In the genomic region with DNA sequence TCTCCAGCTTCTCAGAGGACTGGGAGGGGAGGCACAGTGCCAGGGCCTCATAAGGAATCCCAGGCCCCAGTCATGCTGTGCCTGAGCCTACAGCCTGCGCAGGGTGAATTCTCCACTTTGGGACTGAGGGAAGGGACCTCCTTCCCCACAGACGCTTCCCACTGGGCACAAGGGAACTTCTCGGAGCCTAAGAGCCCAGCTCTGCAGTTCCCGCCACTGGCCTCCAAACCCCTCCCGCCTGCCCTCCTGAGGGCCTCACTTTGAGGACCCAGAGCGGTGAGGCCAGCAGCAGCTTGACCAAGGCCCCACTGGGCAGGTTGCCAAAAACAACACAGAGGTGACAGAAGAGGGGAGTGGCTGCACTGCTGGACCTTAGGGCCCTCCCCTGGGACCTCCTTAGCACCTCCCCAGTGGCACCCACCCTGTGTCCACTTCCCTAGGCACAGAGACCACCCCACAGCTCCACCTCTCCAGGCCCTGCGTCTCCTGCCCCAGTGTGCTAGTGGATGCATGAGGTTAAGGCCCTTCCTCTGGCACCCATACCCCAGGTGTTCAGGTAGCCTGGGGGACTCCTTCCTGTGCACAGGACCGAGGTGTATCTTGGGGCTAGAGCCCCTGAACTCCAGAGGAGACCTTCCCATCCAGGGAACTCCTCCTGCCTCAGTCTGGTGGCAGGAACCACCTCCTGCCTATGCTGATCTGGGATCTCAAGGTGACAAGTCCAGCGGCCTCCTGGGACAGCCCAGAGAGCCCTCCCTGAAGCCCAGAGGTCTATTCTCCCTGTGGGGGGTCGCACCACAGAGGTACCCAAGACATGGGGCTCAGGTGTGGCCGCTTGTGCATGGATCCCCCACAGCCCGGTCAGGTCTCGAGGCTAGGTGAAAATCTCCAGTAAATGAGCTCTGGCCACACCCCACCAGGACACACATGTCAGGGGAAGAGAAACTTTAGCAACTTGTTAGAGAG, we compare ENCODE assay signal across 9 cellular contexts. TPM values are rescaled to one million over a fixed set of nuclear protein-coding genes. Genes with fewer than 3 reads are reported as not detected.
A peak's percentile ranks its signal among the peaks of the same experiment; 100 is the strongest.
DNase-seq lines count a peak whose midpoint lies in the region; ATAC-seq and TF ChIP-seq lines count a peak whose summit lies in the region.
"Had no signal": no experiment of that assay in that cellular context is flagged by ENCODE, and none has a peak within 500 bp of the region (broad histone marks: within the 10 kb centered on the region; RNA-seq: fewer than 3 reads in every experiment).

No MANE protein-coding gene starts in this region.

- TF ChIP-seq POLR2A in transverse colon (IDR thresholded peaks at IDR 0.05): no peak

- H3K4me3 Mint-ChIP-seq in memory B cell: no peak overlapping the region
- H3K4me3 Mint-ChIP-seq in activated CD8-positive, alpha-beta T cell treated with anti-CD3 and anti-CD28 coated beads for 36 hours: no peak overlapping the region

- H3K4me3 ChIP-seq in endocrine pancreas (ENCODE audit: control insufficient read depth, insufficient read depth, low read length): no peak overlapping the region
- no peak overlapping the region for H3K4me3 ChIP-seq in transverse colon

- H3K4me1 Mint-ChIP-seq in memory B cell: no peaks in the 10 kb centered on the region
- H3K4me1 Mint-ChIP-seq in activated CD8-positive, alpha-beta T cell treated with anti-CD3 and anti-CD28 coated beads for 36 hours (ENCODE audit: low read depth): peaks cover 3% of the 10 kb centered on the region

- no peaks in the 10 kb centered on the region for H3K36me3 Mint-ChIP-seq in memory B cell
- no peaks in the 10 kb centered on the region for H3K36me3 Mint-ChIP-seq in activated CD8-positive, alpha-beta T cell treated with anti-CD3 and anti-CD28 coated beads for 36 hours (ENCODE audit: low read depth)

- POLR2A ChIA-PET in activated CD8-positive, alpha-beta T cell treated with anti-CD3 and anti-CD28 coated beads for 36 hours (lab: Charles Lee): interaction anchor here (1.3 kb wide), 1 partner anchor 55 kb away, joined by 3 read pairs; the partner anchor contains the start of gene TMEM94

- H3K36me3 ChIP-seq in endocrine pancreas (ENCODE audit: control insufficient read depth, insufficient read depth, low read length): no peaks in the 10 kb centered on the region
- no peaks in the 10 kb centered on the region for H3K36me3 ChIP-seq in transverse colon

- CTCF ChIA-PET in activated CD8-positive, alpha-beta T cell treated with anti-CD3 and anti-CD28 coated beads for 36 hours (lab: Charles Lee): interaction anchor here (1.0 kb wide), 2 partner anchors 100 to 304 kb away, joined by 3 read pairs; no protein-coding TSS in a partner anchor

- H3K9me3 ChIP-seq in endocrine pancreas (ENCODE audit: control insufficient read depth, low read length): no peaks in the 10 kb centered on the region
- H3K9me3 ChIP-seq in transverse colon: no peaks in the 10 kb centered on the region

- DNase-seq in NCI-H69 (lab: John Stamatoyannopoulos, UW) (peak; percentile 22), memory B cell (ENCODE audit: low spot score in 2 of 2) (no peak), transverse colon (no peak)
- no peak for DNase-seq in activated CD8-positive, alpha-beta T cell treated with anti-CD3 and anti-CD28 coated beads for 36 hours
- DNase-seq: NCI-H2107 had no signal

- ATAC-seq in memory B cell (ENCODE audit: low read depth) (no peak), GM18909 (IDR thresholded peaks at IDR 0.05; ENCODE audit: poor library complexity, unreplicated experiment) (no peak), GM21515 (IDR thresholded peaks at IDR 0.05; ENCODE audit: unreplicated experiment) (no peak)
- ATAC-seq in activated CD8-positive, alpha-beta T cell treated with anti-CD3 and anti-CD28 coated beads for 36 hours: no peak

- WGBS in transverse colon (ENCODE audit: low coverage in 1 of 2), 2 donors: 60 to 75% methylated on average over 1 to 12 of the region's 13 CpGs

- no peak for TF ChIP-seq CTCF in transverse colon (IDR thresholded peaks at IDR 0.05)
- no peak for TF ChIP-seq CTCF in activated CD8-positive, alpha-beta T cell treated with anti-CD3 and anti-CD28 coated beads for 36 hours (IDR thresholded peaks at IDR 0.05)

- no peaks in the 10 kb centered on the region for H3K9me3 Mint-ChIP-seq in memory B cell
- no peaks in the 10 kb centered on the region for H3K9me3 Mint-ChIP-seq in activated CD8-positive, alpha-beta T cell treated with anti-CD3 and anti-CD28 coated beads for 36 hours

- H3K27me3 ChIP-seq in endocrine pancreas (ENCODE audit: control insufficient read depth, insufficient read depth, low read length) (no peaks in the 10 kb centered on the region), transverse colon (no peaks in the 10 kb centered on the region)

- H3K27me3 Mint-ChIP-seq in memory B cell: no peaks in the 10 kb centered on the region
- H3K27me3 Mint-ChIP-seq in activated CD8-positive, alpha-beta T cell treated with anti-CD3 and anti-CD28 coated beads for 36 hours: no peaks in the 10 kb centered on the region

- in situ Hi-C loops in transverse colon (cut with MboI; ENCODE audit: low pct_ligation_motif_present in 1 of 4, low pct_unique_long_range_greater_than_20kb in 1 of 4, low sequenced_read_pairs in 3 of 4): loop anchor here in 1 of 4 donors (10.0 kb wide), 1 partner anchor 87 kb away; no protein-coding TSS in a partner anchor

- intact Hi-C loops in transverse colon (cut with DNase I; ENCODE audit: low total_unique reads): loop anchor here (5.0 kb wide), 1 partner anchor 85 kb away; no protein-coding TSS in a partner anchor
- intact Hi-C loops in activated CD8-positive, alpha-beta T cell treated with anti-CD3 and anti-CD28 coated beads for 36 hours (cut with micrococcal nuclease): no loop called here

- H3K4me1 ChIP-seq in endocrine pancreas (ENCODE audit: control insufficient read depth, insufficient read depth, low read length): no peaks in the 10 kb centered on the region
- H3K4me1 ChIP-seq in transverse colon: peaks cover 23 to 47% (median 37%) of the 10 kb centered on the region in 4 donors

- H3K27ac Mint-ChIP-seq in memory B cell: peak overlapping the region; percentile 23
- H3K27ac Mint-ChIP-seq in activated CD8-positive, alpha-beta T cell treated with anti-CD3 and anti-CD28 coated beads for 36 hours: no peak overlapping the region

- no peak for TF ChIP-seq EP300 in transverse colon (IDR thresholded peaks at IDR 0.05; ENCODE audit: low read depth)

- H3K27ac ChIP-seq in transverse colon: peak overlapping the region; percentile 12 to 87 (median 42)
- H3K27ac ChIP-seq: HL-60 had no signal

- H3K9ac ChIP-seq in endocrine pancreas (ENCODE audit: control insufficient read depth, insufficient read depth, low read length): peak overlapping the region; percentile 11

RNA-seq across cellular contexts. Expression of gene CASKIN2, which starts 3.4 kb away (rescaled TPM):
- 100 to 1,000 TPM in 1 of 4 donors, 10 to 100 TPM in 3; 16.5 to 128 (median 24.8) TPM for total RNA-seq in transverse colon
- 1 to 10 TPM; 2.2 to 2.5 TPM for total RNA-seq in activated CD8-positive, alpha-beta T cell treated with anti-CD3 and anti-CD28 coated beads for 36 hours

RNA-seq across cellular contexts. Expression of gene TSEN54, which starts 4.4 kb away (rescaled TPM):
- 100 to 1,000 TPM in 1 of 4 donors, 10 to 100 TPM in 3; 36.6 to 105 (median 61.2) TPM for total RNA-seq in transverse colon
- 10 to 100 TPM; 38.8 to 45.4 TPM for total RNA-seq in activated CD8-positive, alpha-beta T cell treated with anti-CD3 and anti-CD28 coated beads for 36 hours

RNA-seq across cellular contexts. Expression of gene LLGL2, which starts 13.6 kb away (rescaled TPM):
- 1,000 to 10,000 TPM in 1 of 4 donors, 100 to 1,000 TPM in 3; 326 to 1,573 (median 641) TPM for total RNA-seq in transverse colon
- total RNA-seq in activated CD8-positive, alpha-beta T cell treated with anti-CD3 and anti-CD28 coated beads for 36 hours: 1 to 10 TPM; 7.2 to 7.4 TPM

RNA-seq across cellular contexts. Expression of gene TMEM94, which starts 55.5 kb away (rescaled TPM):
- total RNA-seq in transverse colon: 100 to 1,000 TPM; 128 to 708 (median 280) TPM
- total RNA-seq in activated CD8-positive, alpha-beta T cell treated with anti-CD3 and anti-CD28 coated beads for 36 hours: 10 to 100 TPM; 55.3 to 56.4 TPM

Comparison
In these comparisons a context has a peak if more than half of its experiments do, and no peak if none do; other contexts are left out.
1. RNA of gene CASKIN2, which starts 3.4 kb away (total RNA-seq): 16.5 to 128 TPM in transverse colon; 2.2 to 2.5 TPM in activated CD8-positive, alpha-beta T cell treated with anti-CD3 and anti-CD28 coated beads for 36 hours; every median in the first group is over 4 times any median in the second.
2. RNA of gene LLGL2, which starts 13.6 kb away (total RNA-seq): 326 to 1,573 TPM in transverse colon; 7.2 to 7.4 TPM in activated CD8-positive, alpha-beta T cell treated with anti-CD3 and anti-CD28 coated beads for 36 hours; every median in the first group is over 10 times any median in the second.